Comparison of ENCODE assay signal across 13 cellular contexts in genomic region chr2:12014088-12014960, GRCh38.
DNase-seq lines count a peak whose midpoint lies in the region; ATAC-seq and TF ChIP-seq lines count a peak whose summit lies in the region.
"Had no signal": no experiment of that assay in that cellular context is flagged by ENCODE, and none has a peak within 500 bp of the region (broad histone marks: within the 10 kb centered on the region; RNA-seq: fewer than 3 reads in every experiment).

No MANE protein-coding gene starts in this region.

- H2AFZ ChIP-seq in osteoblast (ENCODE audit: low read length) = peak overlapping the region; percentile 8
- H2AFZ ChIP-seq: neural progenitor cell had no signal

- no peaks in the 10 kb centered on the region for H3K27me3 ChIP-seq in osteoblast (ENCODE audit: insufficient read depth, low read length)
- H3K27me3 ChIP-seq: neural progenitor cell, stomach had no signal

- H3K27ac Mint-ChIP-seq in type B pancreatic cell = no peak overlapping the region
- H3K27ac Mint-ChIP-seq: activated naive CD8-positive, alpha-beta T cell treated with anti-CD3 and anti-CD28 coated beads, Interleukin-2, amount 10 ng/mL, durations not matched to agents 7 days and 5 days; neural progenitor cell had no signal

- H3K4me1 Mint-ChIP-seq in type B pancreatic cell (ENCODE audit: unreplicated experiment) = peaks cover 14% of the 10 kb centered on the region
- H3K4me1 Mint-ChIP-seq: neural progenitor cell had no signal

- no peaks in the 10 kb centered on the region for H3K79me2 ChIP-seq in osteoblast (ENCODE audit: insufficient read depth, low read length)

- no peak overlapping the region for H3K4me3 Mint-ChIP-seq in type B pancreatic cell
- H3K4me3 Mint-ChIP-seq: activated naive CD8-positive, alpha-beta T cell treated with anti-CD3 and anti-CD28 coated beads, Interleukin-2, amount 10 ng/mL, durations not matched to agents 7 days and 5 days; neural progenitor cell had no signal

- no peak overlapping the region for H3K27ac ChIP-seq in osteoblast (ENCODE audit: low read depth, low read length)
- H3K27ac ChIP-seq: neural progenitor cell, stomach had no signal

- H3K4me3 ChIP-seq in choroid plexus epithelial cell (ENCODE audit: low read depth, low read length) (no peak overlapping the region), osteoblast (ENCODE audit: insufficient read depth, low read length) (no peak overlapping the region)
- H3K4me3 ChIP-seq: neural progenitor cell, stomach had no signal

- no peak for ATAC-seq in HG03175 (IDR thresholded peaks at IDR 0.05; ENCODE audit: unreplicated experiment)

- H3K9me3 Mint-ChIP-seq in type B pancreatic cell = no peaks in the 10 kb centered on the region
- H3K9me3 Mint-ChIP-seq: neural progenitor cell had no signal

- no peaks in the 10 kb centered on the region for H3K36me3 Mint-ChIP-seq in type B pancreatic cell
- H3K36me3 Mint-ChIP-seq: neural progenitor cell had no signal

- H3K9me3 ChIP-seq in osteoblast (ENCODE audit: low read depth, low read length) = no peaks in the 10 kb centered on the region

- H4K20me1 ChIP-seq in osteoblast (ENCODE audit: insufficient read depth, low read length) = no peaks in the 10 kb centered on the region

- H3K36me3 ChIP-seq in osteoblast (ENCODE audit: insufficient read depth, low read length) = no peaks in the 10 kb centered on the region
- H3K36me3 ChIP-seq: neural progenitor cell, stomach had no signal

- H3K4me2 ChIP-seq in osteoblast (ENCODE audit: insufficient read depth, low read length) = no peak overlapping the region
- H3K4me2 ChIP-seq: neural progenitor cell had no signal

- H3K4me1 ChIP-seq in osteoblast (ENCODE audit: insufficient read depth, low read length) = peaks cover 13% of the 10 kb centered on the region
- H3K4me1 ChIP-seq: neural progenitor cell had no signal

- TF ChIP-seq CTCF in choroid plexus epithelial cell (conservative IDR thresholded peaks at IDR 0.05; ENCODE audit: low read depth, low read length) (no peak), osteoblast (IDR thresholded peaks at IDR 0.05; ENCODE audit: extremely low read depth, low read depth, low read length) (no peak), type B pancreatic cell (conservative IDR thresholded peaks at IDR 0.05) (no peak)

- DNase-seq in GM03348 (ENCODE audit: low spot score) (peak; percentile 71), NCI-H2029 (lab: John Stamatoyannopoulos, UW) (peak; percentile 43), choroid plexus epithelial cell (ENCODE audit: low read depth) (peak; percentile 35), osteoblast (ENCODE audit: insufficient read length, low spot score, missing footprints) (peak; percentile 83), type B pancreatic cell (ENCODE audit: extremely low spot score, unreplicated experiment) (no peak), NCI-H446 (lab: John Stamatoyannopoulos, UW) (no peak)
- DNase-seq: activated naive CD8-positive, alpha-beta T cell treated with anti-CD3 and anti-CD28 coated beads, Interleukin-2, amount 10 ng/mL, durations not matched to agents 7 days and 5 days; effector CD4-positive, alpha-beta T cell; NCI-H446 treated with DMSO at 0.1 percent for 48 hours; stimulated activated CD4-positive, alpha-beta T cell treated with anti-CD3 and anti-CD28 coated beads, Interleukin-1b, Interleukin-23, amount 100 ng/mL, for 48 hours; stomach had no signal

- H3K27me3 Mint-ChIP-seq in type B pancreatic cell = no peaks in the 10 kb centered on the region

Comparison
In these comparisons a context has a peak if more than half of its experiments do, and no peak if none do; other contexts are left out.
1. DNase-seq: peak in GM03348 (single experiment), NCI-H2029 (single experiment), choroid plexus epithelial cell (single experiment) and osteoblast (single experiment); none in type B pancreatic cell (single experiment) and NCI-H446 (0 of 2).